Comparison of ENCODE assay signal across 8 cellular contexts in the genomic region with DNA sequence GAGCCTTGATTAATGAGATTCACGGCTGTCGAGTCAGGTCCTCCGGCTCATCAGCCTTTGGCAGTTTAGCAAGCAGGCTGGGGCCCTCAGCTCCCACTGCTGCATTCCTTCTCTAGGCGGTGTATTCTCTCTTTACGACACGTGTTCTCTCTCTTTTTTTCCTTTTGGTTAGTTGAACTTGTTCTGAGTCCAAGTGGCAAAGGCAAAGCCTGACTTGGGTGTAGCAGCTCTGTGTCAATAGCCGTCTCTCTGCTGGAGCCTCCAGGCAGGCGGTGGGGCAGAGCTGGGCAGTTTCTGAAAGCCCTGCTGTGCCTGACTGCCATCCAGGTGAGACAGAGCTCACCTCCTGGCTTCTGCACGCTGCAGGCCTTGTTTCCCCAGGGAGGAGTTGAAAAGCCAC. TPM values are rescaled to one million over a fixed set of nuclear protein-coding genes. Genes with fewer than 3 reads are reported as not detected.
DNase-seq lines count a peak whose midpoint lies in the region; ATAC-seq, FAIRE-seq and TF ChIP-seq lines count a peak whose summit lies in the region.

No MANE protein-coding gene starts in this region.

- peak overlapping the region; percentile 19 for H3K4me3 ChIP-seq in mucosa of stomach (ENCODE audit: low read length)

- peak overlapping the region; percentile 57 for H3K9ac ChIP-seq in mucosa of stomach (ENCODE audit: low read length)

- TF ChIP-seq CTCF in CD4-positive, alpha-beta T cell (IDR thresholded peaks at IDR 0.05), result no peak

- H3K27ac ChIP-seq in CD4-positive, alpha-beta T cell (ENCODE audit: low read depth, low read length), result peak overlapping the region; percentile 10

- H3K9me3 Mint-ChIP-seq in CD4-positive, alpha-beta T cell, result no peaks in the 10 kb centered on the region
- no peaks in the 10 kb centered on the region for H3K9me3 Mint-ChIP-seq in effector memory CD8-positive, alpha-beta T cell

- ATAC-seq in CD4-positive, alpha-beta T cell (ENCODE audit: poor library complexity), result no peak
- no peak for ATAC-seq in effector memory CD8-positive, alpha-beta T cell (replicated peaks)
- ATAC-seq in GM18502 (IDR thresholded peaks at IDR 0.05; ENCODE audit: poor library complexity, unreplicated experiment), result no peak
- no peak for ATAC-seq in GM18511 (IDR thresholded peaks at IDR 0.05; ENCODE audit: unreplicated experiment)

- FAIRE-seq in frontal cortex (lab: Jason Lieb, UNC), result no peak

- H3K4me1 ChIP-seq in mucosa of stomach (ENCODE audit: control insufficient read depth, insufficient read depth, low read length), result peaks cover 82% of the 10 kb centered on the region

- H3K27ac Mint-ChIP-seq in CD4-positive, alpha-beta T cell, result peak overlapping the region; percentile 53
- H3K27ac Mint-ChIP-seq in effector memory CD8-positive, alpha-beta T cell, result peak overlapping the region; percentile 83 to 88

- H3K27me3 ChIP-seq in CD4-positive, alpha-beta T cell (ENCODE audit: control insufficient read depth, insufficient read depth, low read length), result no peaks in the 10 kb centered on the region
- H3K27me3 ChIP-seq in mucosa of stomach (ENCODE audit: control insufficient read depth, insufficient read depth, low read length), result no peaks in the 10 kb centered on the region

- H3K4me1 Mint-ChIP-seq in CD4-positive, alpha-beta T cell (ENCODE audit: low read depth), result peaks cover 92% of the 10 kb centered on the region
- peaks cover 66 to 89% of the 10 kb centered on the region in 2 donors for H3K4me1 Mint-ChIP-seq in effector memory CD8-positive, alpha-beta T cell (ENCODE audit: low read depth in 2 of 2)

- intact Hi-C loops in CD4-positive, alpha-beta T cell (cut with DNase I, micrococcal nuclease), result no loop called here

- DNase-seq in CD4-positive, alpha-beta T cell, result no peak
- peak; percentile 93 for DNase-seq in NCI-H2107 treated with DMSO at 0.1 percent for 48 hours (lab: John Stamatoyannopoulos, UW; ENCODE audit: unreplicated experiment)
- DNase-seq in effector memory CD8-positive, alpha-beta T cell, result no peak
- no peak for DNase-seq in frontal cortex (ENCODE audit: low spot score in 2 of 2)
- no peak for DNase-seq in NCI-H446 treated with DMSO at 0.1 percent for 48 hours (lab: John Stamatoyannopoulos, UW)

- POLR2A ChIA-PET in CD4-positive, alpha-beta T cell (lab: Charles Lee), result no interaction called here

- H3K27me3 Mint-ChIP-seq in CD4-positive, alpha-beta T cell, result no peaks in the 10 kb centered on the region
- H3K27me3 Mint-ChIP-seq in effector memory CD8-positive, alpha-beta T cell, result no peaks in the 10 kb centered on the region

- no peak overlapping the region for H3K4me3 Mint-ChIP-seq in CD4-positive, alpha-beta T cell
- no peak overlapping the region for H3K4me3 Mint-ChIP-seq in effector memory CD8-positive, alpha-beta T cell

- peaks cover 71% of the 10 kb centered on the region for H3K36me3 Mint-ChIP-seq in CD4-positive, alpha-beta T cell (ENCODE audit: low read depth)
- H3K36me3 Mint-ChIP-seq in effector memory CD8-positive, alpha-beta T cell (ENCODE audit: insufficient read depth), result peaks cover 41% of the 10 kb centered on the region

- CTCF ChIA-PET in CD4-positive, alpha-beta T cell (lab: Charles Lee), result no interaction called here

- no peaks in the 10 kb centered on the region for H3K9me3 ChIP-seq in CD4-positive, alpha-beta T cell (ENCODE audit: control insufficient read depth, low read length)
- no peaks in the 10 kb centered on the region for H3K9me3 ChIP-seq in mucosa of stomach (ENCODE audit: control insufficient read depth, low read length)

- H3K36me3 ChIP-seq in mucosa of stomach (ENCODE audit: control insufficient read depth, insufficient read depth, low read length), result no peaks in the 10 kb centered on the region

RNA-seq across cellular contexts. Expression of gene SUSD6, which starts 46.6 kb away (rescaled TPM):
- total RNA-seq in CD4-positive, alpha-beta T cell, result 10 to 100 TPM; 93.7 to 95.1 TPM
- 4.9 TPM for total RNA-seq in frontal cortex

Comparison
In these comparisons a context has a peak if more than half of its experiments do, and no peak if none do; other contexts are left out.
1. RNA of gene SUSD6, which starts 46.6 kb away (total RNA-seq): 93.7 to 95.1 TPM in CD4-positive, alpha-beta T cell; 4.9 TPM in frontal cortex (single experiment); every median in the first group is over 10 times any median in the second.